Comparison of ENCODE assay signal across 11 cellular contexts in genomic region chr2:129061079-129061785, GRCh38.
DNase-seq lines count a peak whose midpoint lies in the region; ATAC-seq and TF ChIP-seq lines count a peak whose summit lies in the region.
"Had no signal": no experiment of that assay in that cellular context is flagged by ENCODE, and none has a peak within 500 bp of the region (broad histone marks: within the 10 kb centered on the region; RNA-seq: fewer than 3 reads in every experiment).

No MANE protein-coding gene starts in this region.

- TF ChIP-seq POLR2A in stomach (IDR thresholded peaks at IDR 0.05), result no peak

- intact Hi-C loops in stomach (cut with DNase I; ENCODE audit: low total_unique reads), result no loop called here

- H3K79me2 ChIP-seq in smooth muscle cell (ENCODE audit: low read depth), result no peaks in the 10 kb centered on the region

- peaks cover 22% of the 10 kb centered on the region for H3F3A ChIP-seq in smooth muscle cell (ENCODE audit: low read depth)

- in situ Hi-C loops in HAP-1 (cut with MboI; ENCODE audit: low sequenced_read_pairs), result no loop called here

- H3K9me3 ChIP-seq in smooth muscle cell (replicated peaks; ENCODE audit: low read depth), result no peaks in the 10 kb centered on the region
- no peaks in the 10 kb centered on the region for H3K9me3 ChIP-seq in HAP-1
- H3K9me3 ChIP-seq in stomach, result no peaks in the 10 kb centered on the region

- H3K4me1 Mint-ChIP-seq in T-helper 2 cell treated with Interferon-gamma antibody and Interleukin-4, amounts not matched to agents 5 μg/mL and 100 μg/mL, for 36 hours (ENCODE audit: low read depth), result peaks cover 25% of the 10 kb centered on the region

- H3K36me3 ChIP-seq in smooth muscle cell (ENCODE audit: low read depth) (no peaks in the 10 kb centered on the region), HAP-1 (replicated peaks) (no peaks in the 10 kb centered on the region), stomach (no peaks in the 10 kb centered on the region)

- peak overlapping the region; percentile 89 for H3K27ac ChIP-seq in smooth muscle cell (ENCODE audit: low read depth)
- H3K27ac ChIP-seq in stomach, result no peak overlapping the region
- H3K27ac ChIP-seq: 22Rv1 had no signal

- H3K9me3 Mint-ChIP-seq in T-helper 2 cell treated with Interferon-gamma antibody and Interleukin-4, amounts not matched to agents 5 μg/mL and 100 μg/mL, for 36 hours, result no peaks in the 10 kb centered on the region

- no peaks in the 10 kb centered on the region for H4K20me1 ChIP-seq in smooth muscle cell (ENCODE audit: low read depth)

- peak; percentile 57 for DNase-seq in SIG-M5 treated with dmso at 0.1 percent for 504 hours (lab: John Stamatoyannopoulos, UW; ENCODE audit: unreplicated experiment)
- DNase-seq in SIG-M5 (lab: John Stamatoyannopoulos, UW), result no peak
- DNase-seq in T-helper 2 cell treated with Interferon-gamma antibody and Interleukin-4, amounts not matched to agents 5 μg/mL and 100 μg/mL, for 36 hours (ENCODE audit: low spot score), result peak; percentile 45
- no peak for DNase-seq in smooth muscle cell (lab: John Stamatoyannopoulos, UW; ENCODE audit: unreplicated experiment)
- DNase-seq in glomerular visceral epithelial cell (ENCODE audit: extremely low spot score), result no peak
- no peak for DNase-seq in HAP-1 (ENCODE audit: low spot score in 2 of 2)
- no peak for DNase-seq in stomach
- DNase-seq: activated effector memory CD4-positive, alpha-beta T cell treated with anti-CD3 and anti-CD28 coated beads, Interleukin-2, amount 50 U/mL, for 16 hours; Right ventricle myocardium superior had no signal

- H3K27me3 Mint-ChIP-seq in T-helper 2 cell treated with Interferon-gamma antibody and Interleukin-4, amounts not matched to agents 5 μg/mL and 100 μg/mL, for 36 hours (ENCODE audit: low read depth), result no peaks in the 10 kb centered on the region

- H3K4me2 ChIP-seq in smooth muscle cell, result peak overlapping the region; percentile 71

- no peak overlapping the region for H2AFZ ChIP-seq in smooth muscle cell (ENCODE audit: low read depth)

- H3K9ac ChIP-seq in smooth muscle cell (ENCODE audit: low read depth), result peak overlapping the region; percentile 10

- no peak for TF ChIP-seq EP300 in stomach (IDR thresholded peaks at IDR 0.05)

- WGBS in smooth muscle cell (ENCODE audit: low lambda C conversion rate), result 6% methylated on average over 5 of the region's 5 CpGs
- WGBS in stomach, 5 donors, result 44 to 57% (median 50%) methylated on average over 5 of the region's 5 CpGs

- H3K4me3 Mint-ChIP-seq in T-helper 2 cell treated with Interferon-gamma antibody and Interleukin-4, amounts not matched to agents 5 μg/mL and 100 μg/mL, for 36 hours, result no peak overlapping the region

- no peaks in the 10 kb centered on the region for H3K36me3 Mint-ChIP-seq in T-helper 2 cell treated with Interferon-gamma antibody and Interleukin-4, amounts not matched to agents 5 μg/mL and 100 μg/mL, for 36 hours (ENCODE audit: low read depth)

- H3K27ac Mint-ChIP-seq in T-helper 2 cell treated with Interferon-gamma antibody and Interleukin-4, amounts not matched to agents 5 μg/mL and 100 μg/mL, for 36 hours, result peak overlapping the region; percentile 65

- no peaks in the 10 kb centered on the region for H3K4me1 ChIP-seq in smooth muscle cell (ENCODE audit: low read depth)
- no peaks in the 10 kb centered on the region for H3K4me1 ChIP-seq in HAP-1
- H3K4me1 ChIP-seq in stomach, result peaks cover 0 to 13% (median 6%) of the 10 kb centered on the region in 4 donors

- ATAC-seq in HG03469 (IDR thresholded peaks at IDR 0.05; ENCODE audit: unreplicated experiment), result peak; percentile 77

- no peak overlapping the region for H3K4me3 ChIP-seq in smooth muscle cell
- H3K4me3 ChIP-seq in HAP-1, result no peak overlapping the region
- H3K4me3 ChIP-seq in stomach, result no peak overlapping the region

- no peak for TF ChIP-seq CTCF in smooth muscle cell (IDR thresholded peaks at IDR 0.05; ENCODE audit: borderline replicate concordance, insufficient read depth, poor library complexity, severe bottlenecking)
- no peak for TF ChIP-seq CTCF in stomach (IDR thresholded peaks at IDR 0.05)

- no peaks in the 10 kb centered on the region for H3K27me3 ChIP-seq in smooth muscle cell (ENCODE audit: low read depth)
- H3K27me3 ChIP-seq in HAP-1 (ENCODE audit: low read depth), result no peaks in the 10 kb centered on the region
- H3K27me3 ChIP-seq in stomach, result no peaks in the 10 kb centered on the region

Comparison
In these comparisons a context has a peak if more than half of its experiments do, and no peak if none do; other contexts are left out.
1. DNase-seq: peak in SIG-M5 treated with dmso at 0.1 percent for 504 hours (single experiment) and T-helper 2 cell treated with Interferon-gamma antibody and Interleukin-4, amounts not matched to agents 5 μg/mL and 100 μg/mL, for 36 hours (single experiment); none in SIG-M5 (single experiment), smooth muscle cell (single experiment), glomerular visceral epithelial cell (single experiment), HAP-1 (0 of 2) and stomach (single experiment).